Comparison of ENCODE assay signal across 12 cellular contexts in genomic region chr6:112014483-112014882, GRCh38. TPM values are rescaled to one million over a fixed set of nuclear protein-coding genes. Genes with fewer than 3 reads are reported as not detected.
A peak's percentile ranks its signal among the peaks of the same experiment; 100 is the strongest.
DNase-seq lines count a peak whose midpoint lies in the region; ATAC-seq and TF ChIP-seq lines count a peak whose summit lies in the region.
"Had no signal": no experiment of that assay in that cellular context is flagged by ENCODE, and none has a peak within 500 bp of the region (broad histone marks: within the 10 kb centered on the region; RNA-seq: fewer than 3 reads in every experiment).

No MANE protein-coding gene starts in this region.

- H3K4me1 ChIP-seq in esophagus muscularis mucosa, result peaks cover 26 to 47% (median 42%) of the 10 kb centered on the region in 4 donors

- 47% methylated on average over 2 of the region's 2 CpGs for WGBS in esophagus muscularis mucosa

- H3K9me3 ChIP-seq in esophagus muscularis mucosa, result no peaks in the 10 kb centered on the region

- TF ChIP-seq EP300 in esophagus muscularis mucosa (IDR thresholded peaks at IDR 0.05), result no peak

- in situ Hi-C loops in GM13977 (cut with MboI; ENCODE audit: low pct_unique_long_range_greater_than_20kb, low sequenced_read_pairs, unreplicated experiment), result no loop called here

- peak overlapping the region; percentile 19 to 50 (median 35) for H3K27ac ChIP-seq in esophagus muscularis mucosa (replicated peaks in 1 of 4)

- TF ChIP-seq CTCF in esophagus muscularis mucosa (IDR thresholded peaks at IDR 0.05), result no peak
- no peak for TF ChIP-seq CTCF in GM13977 (IDR thresholded peaks at IDR 0.05; ENCODE audit: extremely low read depth, insufficient read depth, missing control alignments)
- no peak for TF ChIP-seq CTCF in omental fat pad (IDR thresholded peaks at IDR 0.05)

- no peak overlapping the region for H3K4me3 ChIP-seq in esophagus muscularis mucosa
- H3K4me3 ChIP-seq in skeletal muscle cell (ENCODE audit: low read depth, low read length), result no peak overlapping the region

- H3K36me3 ChIP-seq in esophagus muscularis mucosa, result no peaks in the 10 kb centered on the region

- TF ChIP-seq POLR2A in esophagus muscularis mucosa (IDR thresholded peaks at IDR 0.05; ENCODE audit: low read depth), result no peak

- no peaks in the 10 kb centered on the region for H3K27me3 ChIP-seq in esophagus muscularis mucosa

- intact Hi-C loops in esophagus muscularis mucosa (cut with DNase I), result no loop called here

- DNase-seq in DMS 273 treated with DMSO at 0.1 percent for 48 hours (lab: John Stamatoyannopoulos, UW) (peak; percentile 74), OCI-M1 (lab: John Stamatoyannopoulos, UW) (peak; percentile 19), esophagus muscularis mucosa (ENCODE audit: extremely low spot score) (no peak), skeletal muscle cell (ENCODE audit: low read depth) (peak; percentile 44), GM13977 (ENCODE audit: low spot score) (no peak), omental fat pad (ENCODE audit: low spot score) (no peak)
- DNase-seq in activated naive CD4-positive, alpha-beta T cell treated with anti-CD3 and anti-CD28 coated beads, Interleukin-2, amount 50 U/mL, for 16 hours, result no peak
- DNase-seq: activated CD8-positive, alpha-beta memory T cell treated with anti-CD3 and anti-CD28 coated beads, Interleukin-2, amount 50 U/mL, for 4 hours; NCI-H1694 treated with DMSO at 0.1 percent for 48 hours had no signal

- ATAC-seq in GM18858 (IDR thresholded peaks at IDR 0.05; ENCODE audit: unreplicated experiment) (no peak), omental fat pad (ENCODE audit: low FRiP score) (no peak)

RNA-seq across cellular contexts. Expression of gene CCN6, which starts 39.4 kb away (rescaled TPM):
- total RNA-seq in esophagus muscularis mucosa, result not detected
- under 1 TPM in 1 of 4 donors, not detected in 3; 0.56 TPM for total RNA-seq in omental fat pad
- total RNA-seq: mucosa of gallbladder; T-helper 2 cell treated with Interferon-gamma antibody and Interleukin-4, amounts not matched to agents 100 ng/mL and 5 ng/mL, for 36 hours had no signal

Comparison
In these comparisons a context has a peak if more than half of its experiments do, and no peak if none do; other contexts are left out.
1. DNase-seq: peak in DMS 273 treated with DMSO at 0.1 percent for 48 hours (single experiment), OCI-M1 (single experiment) and skeletal muscle cell (single experiment); none in esophagus muscularis mucosa (single experiment), GM13977 (single experiment), activated naive CD4-positive, alpha-beta T cell treated with anti-CD3 and anti-CD28 coated beads, Interleukin-2, amount 50 U/mL, for 16 hours (single experiment) and omental fat pad (single experiment).